Comparison of ENCODE assay signal across 20 cellular contexts in the genomic region with DNA sequence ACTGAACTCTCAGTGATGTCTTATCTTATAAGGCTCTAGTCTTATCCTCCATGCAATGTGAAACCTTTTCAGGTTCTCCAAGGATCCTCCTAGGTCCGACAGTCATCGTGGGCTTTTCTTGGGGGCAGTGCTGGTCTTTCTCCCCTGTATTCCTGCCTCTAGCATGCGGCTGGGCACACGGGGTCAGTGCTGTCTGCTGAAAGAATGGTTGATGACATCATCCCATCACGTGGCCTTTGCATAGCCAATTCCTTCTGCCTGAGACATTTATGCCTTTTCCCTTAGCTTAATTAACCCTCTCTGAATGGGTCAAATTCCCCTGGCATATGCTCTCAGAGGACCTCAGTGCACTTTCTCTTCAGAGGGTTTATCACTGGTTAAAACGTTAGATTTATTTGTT. TPM values are rescaled to one million over a fixed set of nuclear protein-coding genes. Genes with fewer than 3 reads are reported as not detected.
DNase-seq lines count a peak whose midpoint lies in the region; ATAC-seq, FAIRE-seq and TF ChIP-seq lines count a peak whose summit lies in the region.
"Had no signal": no experiment of that assay in that cellular context is flagged by ENCODE, and none has a peak within 500 bp of the region (broad histone marks: within the 10 kb centered on the region; RNA-seq: fewer than 3 reads in every experiment).

No MANE protein-coding gene starts in this region.

- H3K4me2 ChIP-seq in SK-N-SH: no peak overlapping the region
- H3K4me2 ChIP-seq in IMR-90 (ENCODE audit: low read depth, low read length): no peak overlapping the region
- H3K4me2 ChIP-seq in K562 (ENCODE audit: insufficient read depth, low read length): no peak overlapping the region

- no peak overlapping the region for H2BK20ac ChIP-seq in IMR-90 (ENCODE audit: low read depth, low read length)

- TF ChIP-seq RAD21 in SK-N-SH (IDR thresholded peaks at IDR 0.05; ENCODE audit: low read length) (no peak), IMR-90 (IDR thresholded peaks at IDR 0.05; ENCODE audit: low read length) (no peak), K562 (CRISPR knock-in tag; conservative IDR thresholded peaks at IDR 0.05 in 1 of 2, IDR thresholded peaks at IDR 0.05 in 1 of 2) (no peak)

- H2BK5ac ChIP-seq in IMR-90 (ENCODE audit: low read depth, low read length, poor library complexity, severe bottlenecking): no peak overlapping the region

- DNase-seq in SK-N-SH (no peak), IMR-90 (no peak), K562 (ENCODE audit: extremely low read depth in 1 of 4, low spot score in 3 of 4) (no peak), medulla oblongata (ENCODE audit: extremely low spot score) (no peak), esophagus squamous epithelium (lab: John Stamatoyannopoulos, UW) (no peak), breast epithelium (ENCODE audit: low spot score in 2 of 2) (no peak)
- DNase-seq: 8988T, C1 segment of cervical spinal cord, DMS79, GOT3, MV-4-11, NCI-H1436, NCI-H2029 treated with DMSO at 0.1 percent for 48 hours, NCI-H524 treated with DMSO at 0.1 percent for 48 hours had no signal

- no peaks in the 10 kb centered on the region for H3K9me1 ChIP-seq in IMR-90 (ENCODE audit: insufficient read depth, low read length)
- H3K9me1 ChIP-seq in K562 (ENCODE audit: control insufficient read depth, insufficient read depth, low read length): no peaks in the 10 kb centered on the region

- H3K9me3 ChIP-seq in SK-N-SH (no peaks in the 10 kb centered on the region), IMR-90 (ENCODE audit: control insufficient read depth, insufficient read depth, low read length) (no peaks in the 10 kb centered on the region), K562 (replicated peaks; ENCODE audit: control insufficient read depth, insufficient read depth, low read depth, low read length) (no peaks in the 10 kb centered on the region), esophagus squamous epithelium (no peaks in the 10 kb centered on the region), breast epithelium (no peaks in the 10 kb centered on the region)
- H3K9me3 ChIP-seq: SJSA1 had no signal

- H4K20me1 ChIP-seq in SK-N-SH (ENCODE audit: insufficient read depth): no peaks in the 10 kb centered on the region
- no peaks in the 10 kb centered on the region for H4K20me1 ChIP-seq in IMR-90 (ENCODE audit: insufficient read depth, low read length)
- H4K20me1 ChIP-seq in K562 (replicated peaks; ENCODE audit: control insufficient read depth, insufficient read depth, low read length): peaks cover 4% of the 10 kb centered on the region; the same call in 1 of the 2 replicates

- H3K14ac ChIP-seq in IMR-90 (replicated peaks; ENCODE audit: low read depth, low read length): no peak overlapping the region

- TF ChIP-seq POLR2A in IMR-90 (IDR thresholded peaks at IDR 0.05; ENCODE audit: low read depth, low read length) (no peak), K562 (conservative IDR thresholded peaks at IDR 0.05) (no peak), esophagus squamous epithelium (IDR thresholded peaks at IDR 0.05) (no peak), breast epithelium (IDR thresholded peaks at IDR 0.05) (no peak)

- H3K27ac ChIP-seq in SK-N-SH (ENCODE audit: low read depth in 2 of 2, low read length in 1 of 2): no peak overlapping the region
- H3K27ac ChIP-seq in IMR-90 (ENCODE audit: insufficient read depth, low read length): no peak overlapping the region
- H3K27ac ChIP-seq in K562 (ENCODE audit: extremely low read depth, low read depth, low read length): no peak overlapping the region
- no peak overlapping the region for H3K27ac ChIP-seq in esophagus squamous epithelium
- no peak overlapping the region for H3K27ac ChIP-seq in breast epithelium
- H3K27ac ChIP-seq: RWPE1, SJSA1 had no signal

- H2BK15ac ChIP-seq in IMR-90 (ENCODE audit: low read depth, low read length): no peak overlapping the region

- no peak for FAIRE-seq in K562 (lab: Jason Lieb, UNC)

- ATAC-seq in SK-N-SH treated with all-trans-retinoic acid at 6 μM for 48 hours (no peak), IMR-90 (ENCODE audit: low read depth) (no peak), K562 (no peak), HG03460 (IDR thresholded peaks at IDR 0.05; ENCODE audit: unreplicated experiment) (no peak)

- POLR2A ChIA-PET in SK-N-SH (lab: Yijun Ruan, JAX): no interaction called here
- POLR2A ChIA-PET in IMR-90 (lab: Charles Lee; ENCODE audit: unreplicated experiment): no interaction called here
- POLR2A ChIA-PET in K562 (lab: Yijun Ruan, JAX): no interaction called here

- 0% methylated on average over 6 of the region's 6 CpGs for WGBS in SK-N-SH (ENCODE audit: low lambda C conversion rate)
- no CpG with 5 or more reads among the region's 6 CpGs for WGBS in IMR-90 (ENCODE audit: extremely low coverage in 2 of 2, insufficient read length in 1 of 2), 2 experiments
- 0% methylated on average over 6 of the region's 6 CpGs for WGBS in K562 (ENCODE audit: insufficient coverage, low coverage, missing lambda C conversion rate)
- WGBS in esophagus squamous epithelium, 2 donors: 14 to 26% methylated on average over 6 of the region's 6 CpGs

- no peak overlapping the region for H3K4ac ChIP-seq in IMR-90 (ENCODE audit: low read depth, low read length)

- H3K27me3 ChIP-seq in SK-N-SH (ENCODE audit: insufficient read depth) (peaks cover 79% of the 10 kb centered on the region), IMR-90 (ENCODE audit: control insufficient read depth, insufficient read depth, low read length) (peaks cover 62% of the 10 kb centered on the region), K562 (ENCODE audit: control insufficient read depth in 2 of 2, insufficient read depth in 2 of 2, low read length in 2 of 2) (peaks cover 6 to 42% of the 10 kb centered on the region in 2 experiments; a peak in 3 of 5 replicates), esophagus squamous epithelium (peaks cover 30 to 98% (median 48%) of the 10 kb centered on the region in 4 donors), breast epithelium (peaks cover 0 to 92% of the 10 kb centered on the region in 2 donors)

- no peak overlapping the region for H3K18ac ChIP-seq in IMR-90 (ENCODE audit: low read depth, low read length)

- no peak overlapping the region for H2AK9ac ChIP-seq in IMR-90 (replicated peaks; ENCODE audit: low read depth, low read length, poor library complexity)

- H3K9ac ChIP-seq in SK-N-SH (no peak overlapping the region), IMR-90 (ENCODE audit: low read depth, low read length) (no peak overlapping the region), K562 (ENCODE audit: insufficient read depth in 1 of 2, low read depth in 2 of 2, low read length in 2 of 2) (no peak overlapping the region)

- no peaks in the 10 kb centered on the region for H3K9me2 ChIP-seq in SK-N-SH

- H3K79me1 ChIP-seq in IMR-90 (ENCODE audit: low read depth in 1 of 2, low read length in 2 of 2): no peaks in the 10 kb centered on the region

- no peak overlapping the region for H4K5ac ChIP-seq in IMR-90 (ENCODE audit: low read depth, low read length)

- TF ChIP-seq CTCF in SK-N-SH (IDR thresholded peaks at IDR 0.05) (no peak), IMR-90 (conservative IDR thresholded peaks at IDR 0.05; ENCODE audit: low read depth, low read length) (no peak), K562 (IDR thresholded peaks at IDR 0.05 in 2 of 3, conservative IDR thresholded peaks at IDR 0.05 in 1 of 3; ENCODE audit: insufficient read depth in 2 of 3, low read depth in 1 of 3, low read length in 3 of 3) (no peak), esophagus squamous epithelium (IDR thresholded peaks at IDR 0.05) (no peak), breast epithelium (IDR thresholded peaks at IDR 0.05) (no peak)

- no peak overlapping the region for H2BK120ac ChIP-seq in IMR-90 (ENCODE audit: low read depth, low read length)

- H3K23ac ChIP-seq in IMR-90 (ENCODE audit: low read depth, low read length): no peak overlapping the region

- H3K79me2 ChIP-seq in SK-N-SH (ENCODE audit: insufficient read depth) (no peaks in the 10 kb centered on the region), K562 (ENCODE audit: control insufficient read depth, insufficient read depth, low read length) (no peaks in the 10 kb centered on the region)

- CTCF ChIA-PET in SK-N-SH (lab: Yijun Ruan, JAX) (interaction anchor here (0.8 to 11.1 kb wide), 8 partner anchors 12 to 543 kb away, joined by 3 to 265 read pairs (median 14); no protein-coding TSS in a partner anchor), IMR-90 (lab: Yijun Ruan, JAX) (interaction anchor here (0.6 to 2.6 kb wide), 2 partner anchors 373 to 488 kb away, joined by 5 to 9 read pairs; no protein-coding TSS in a partner anchor), K562 (lab: Yijun Ruan, JAX; ENCODE audit: low intra/inter-chr PET ratio) (no interaction called here)

- H4K8ac ChIP-seq in IMR-90 (ENCODE audit: low read depth in 2 of 2, low read length in 2 of 2): no peak overlapping the region

- in situ Hi-C loops in IMR-90 (cut with MboI; ENCODE audit: low sequenced_read_pairs): loop anchor here (5.0 kb wide), 1 partner anchor 378 kb away; no protein-coding TSS in a partner anchor
- in situ Hi-C loops in K562 (cut with MboI): loop anchor here (10.0 to 25.0 kb wide), 2 partner anchors 485 to 708 kb away; no protein-coding TSS in a partner anchor

- H3K4me1 ChIP-seq in SK-N-SH (ENCODE audit: control insufficient read depth in 1 of 2, insufficient read depth in 2 of 2, low read depth in 1 of 2, low read length in 1 of 2) (peaks cover 0 to 10% of the 10 kb centered on the region in 2 experiments; a peak in 1 of 4 replicates), IMR-90 (ENCODE audit: control insufficient read depth, insufficient read depth, low read length) (no peaks in the 10 kb centered on the region), K562 (replicated peaks in 1 of 2; ENCODE audit: control insufficient read depth in 2 of 2, insufficient read depth in 2 of 2, low read length in 2 of 2) (peaks cover 2 to 24% of the 10 kb centered on the region in 2 experiments; a peak in 3 of 5 replicates), esophagus squamous epithelium (peaks cover 21 to 43% (median 27%) of the 10 kb centered on the region in 3 donors), breast epithelium (peaks cover under 1 to 8% of the 10 kb centered on the region in 2 donors)

- H2AFZ ChIP-seq in SK-N-SH (ENCODE audit: low read depth) (no peak overlapping the region), IMR-90 (replicated peaks; ENCODE audit: low read length, poor library complexity) (no peak overlapping the region), K562 (ENCODE audit: low read depth, low read length) (no peak overlapping the region)

- H3K4me3 ChIP-seq in SK-N-SH (ENCODE audit: low read depth in 2 of 2, low read length in 1 of 2) (no peak overlapping the region), IMR-90 (ENCODE audit: insufficient read depth, low read depth, low read length) (no peak overlapping the region), K562 (no peak overlapping the region), esophagus squamous epithelium (no peak overlapping the region), breast epithelium (no peak overlapping the region)
- H3K4me3 ChIP-seq: SJSA1 had no signal

- intact Hi-C loops in IMR-90 (cut with micrococcal nuclease) (no loop called here), K562 (cut with micrococcal nuclease) (loop anchor here (10.0 kb wide), 2 partner anchors 55 to 725 kb away; no protein-coding TSS in a partner anchor), esophagus squamous epithelium (cut with DNase I) (loop anchor here (10.0 kb wide), 1 partner anchor 485 kb away; no protein-coding TSS in a partner anchor), breast epithelium (cut with DNase I; ENCODE audit: low total_unique reads) (loop anchor here (10.0 kb wide), 1 partner anchor 475 kb away; no protein-coding TSS in a partner anchor)

- dilution Hi-C loops in IMR-90 (cut with HindIII; ENCODE audit: low sequenced_read_pairs, unreplicated experiment): no loop called here

- no peaks in the 10 kb centered on the region for H3F3A ChIP-seq in SK-N-SH (replicated peaks; ENCODE audit: insufficient read depth)

- H3K56ac ChIP-seq in IMR-90 (ENCODE audit: extremely low read depth, insufficient read depth, low read length): no peak overlapping the region

- H3K36me3 ChIP-seq in SK-N-SH (replicated peaks in 1 of 2; ENCODE audit: control insufficient read depth in 1 of 2, insufficient read depth in 2 of 2, low read length in 1 of 2): no peaks in the 10 kb centered on the region
- no peaks in the 10 kb centered on the region for H3K36me3 ChIP-seq in IMR-90 (ENCODE audit: control insufficient read depth, insufficient read depth, low read length)
- no peaks in the 10 kb centered on the region for H3K36me3 ChIP-seq in K562 (ENCODE audit: control insufficient read depth, insufficient read depth, low read length)
- no peaks in the 10 kb centered on the region for H3K36me3 ChIP-seq in esophagus squamous epithelium
- no peaks in the 10 kb centered on the region for H3K36me3 ChIP-seq in breast epithelium
- H3K36me3 ChIP-seq: SJSA1 had no signal

- H2AK5ac ChIP-seq in IMR-90 (ENCODE audit: low read depth, low read length): no peak overlapping the region

- TF ChIP-seq EP300 in SK-N-SH (IDR thresholded peaks at IDR 0.05; ENCODE audit: borderline replicate concordance in 1 of 2, low read depth in 1 of 2, low read length in 1 of 2) (no peak), K562 (IDR thresholded peaks at IDR 0.05; ENCODE audit: low read length) (no peak)

- BruUV-seq in IMR-90 (replicated peaks; lab: Mats Ljungman, UMichigan) (no TSS peak), K562 (replicated peaks; lab: Mats Ljungman, UMichigan) (no TSS peak)

- no peak overlapping the region for H4K91ac ChIP-seq in IMR-90 (ENCODE audit: insufficient read depth, low read depth, low read length)

RNA-seq across cellular contexts. Expression of a gene that starts 27.0 kb away (rescaled TPM):
- not detected in 2 replicates for polyA plus RNA-seq in SK-N-SH (2012; rRNA removed)
- polyA plus RNA-seq in SK-N-SH (2012; cell fraction: cytosol; rRNA removed): not detected in 2 replicates
- not detected in 2 replicates for polyA plus RNA-seq in SK-N-SH (2012; cell fraction: nucleus; rRNA removed)
- total RNA-seq in IMR-90 (2012; rRNA removed): not detected in 2 replicates
- polyA plus RNA-seq in IMR-90 (2012; rRNA removed): not detected in 2 replicates
- not detected in 2 replicates for polyA plus RNA-seq in IMR-90 (2012; cell fraction: cytosol; rRNA removed)
- polyA plus RNA-seq in IMR-90 (2012; cell fraction: nucleus; rRNA removed; ENCODE audit: low replicate concordance): not detected in 2 replicates
- not detected in 2 replicates for total RNA-seq in K562 (2011; cell fraction: chromatin; rRNA removed; ENCODE audit: low replicate concordance)
- not detected in 2 replicates for total RNA-seq in K562 (2011; cell fraction: nucleolus; rRNA removed)
- total RNA-seq in K562 (2011; cell fraction: nucleoplasm; rRNA removed): not detected in 2 replicates
- total RNA-seq in K562 (2014; rRNA removed): not detected in 2 replicates
- total RNA-seq in K562 (2014; rRNA removed; fragmentation: Illumina TruSeq; extraction: Trizol): not detected in 2 replicates
- not detected in 2 replicates for total RNA-seq in K562 (2015; rRNA removed; fragmentation: Illumina TruSeq; extraction: Trizol)
- total RNA-seq in K562 (2021): not detected in 2 replicates
- polyA plus RNA-seq in K562 (2011; rRNA removed): not detected in 2 replicates
- not detected in 2 replicates for polyA plus RNA-seq in K562 (2011; cell fraction: cytosol; rRNA removed)
- not detected in 2 replicates for polyA plus RNA-seq in K562 (2011; cell fraction: nucleus; rRNA removed)
- not detected in 2 replicates for polyA plus RNA-seq in K562 (2012)
- polyA plus RNA-seq in K562 (2014; fragmentation: Illumina TruSeq; extraction: Trizol): not detected in 2 replicates
- not detected for polyA plus RNA-seq in K562 (2014; fragmentation: Nextera tagmentation; extraction: Ambion mirVana)
- not detected in 2 replicates for polyA plus RNA-seq in K562 (2014; rRNA removed)
- polyA minus RNA-seq in K562 (2011; rRNA and poly(A)+ RNA removed): not detected in 2 replicates
- polyA minus RNA-seq in K562 (2011; cell fraction: cytosol; rRNA and poly(A)+ RNA removed): not detected in 2 replicates
- polyA minus RNA-seq in K562 (2011; cell fraction: nucleus; rRNA and poly(A)+ RNA removed): not detected in 2 replicates
- total RNA-seq in esophagus squamous epithelium: not detected
- total RNA-seq in breast epithelium: not detected
- total RNA-seq: OCI-LY7; SJSA1; T-helper 1 cell treated with Interleukin-12 subunit alpha and Interleukin-12 subunit beta and Interleukin-4 antibody, amounts not matched to agents 30 ng/mL and 1 ng/mL, for 36 hours had no signal

RNA-seq across cellular contexts. Expression of a gene that starts 32.2 kb away (rescaled TPM):
- polyA plus RNA-seq in SK-N-SH (2012; rRNA removed): not detected in 2 replicates
- polyA plus RNA-seq in SK-N-SH (2012; cell fraction: cytosol; rRNA removed): not detected in 2 replicates
- not detected in 2 replicates for polyA plus RNA-seq in SK-N-SH (2012; cell fraction: nucleus; rRNA removed)
- total RNA-seq in IMR-90 (2012; rRNA removed): not detected in 2 replicates
- polyA plus RNA-seq in IMR-90 (2012; rRNA removed): not detected in 2 replicates
- polyA plus RNA-seq in IMR-90 (2012; cell fraction: cytosol; rRNA removed): not detected in 2 replicates
- polyA plus RNA-seq in IMR-90 (2012; cell fraction: nucleus; rRNA removed; ENCODE audit: low replicate concordance): not detected in 2 replicates
- total RNA-seq in K562 (2011; cell fraction: chromatin; rRNA removed; ENCODE audit: low replicate concordance): not detected in 2 replicates
- total RNA-seq in K562 (2011; cell fraction: nucleolus; rRNA removed): not detected in 2 replicates
- total RNA-seq in K562 (2011; cell fraction: nucleoplasm; rRNA removed): not detected in 2 replicates
- total RNA-seq in K562 (2014; rRNA removed): not detected in 2 replicates
- not detected in 2 replicates for total RNA-seq in K562 (2014; rRNA removed; fragmentation: Illumina TruSeq; extraction: Trizol)
- not detected in 2 replicates for total RNA-seq in K562 (2015; rRNA removed; fragmentation: Illumina TruSeq; extraction: Trizol)
- not detected in 2 replicates for total RNA-seq in K562 (2021)
- polyA plus RNA-seq in K562 (2011; rRNA removed): not detected in 2 replicates
- polyA plus RNA-seq in K562 (2011; cell fraction: cytosol; rRNA removed): not detected in 2 replicates
- polyA plus RNA-seq in K562 (2011; cell fraction: nucleus; rRNA removed): not detected in 2 replicates
- not detected in 2 replicates for polyA plus RNA-seq in K562 (2012)
- not detected in 2 replicates for polyA plus RNA-seq in K562 (2014; fragmentation: Illumina TruSeq; extraction: Trizol)
- not detected for polyA plus RNA-seq in K562 (2014; fragmentation: Nextera tagmentation; extraction: Ambion mirVana)
- polyA plus RNA-seq in K562 (2014; rRNA removed): not detected in 2 replicates
- polyA minus RNA-seq in K562 (2011; rRNA and poly(A)+ RNA removed): not detected in 2 replicates
- not detected in 2 replicates for polyA minus RNA-seq in K562 (2011; cell fraction: cytosol; rRNA and poly(A)+ RNA removed)
- polyA minus RNA-seq in K562 (2011; cell fraction: nucleus; rRNA and poly(A)+ RNA removed): not detected in 2 replicates
- under 1 TPM in 1 of 4 donors, not detected in 3; 0.13 TPM for total RNA-seq in esophagus squamous epithelium
- not detected for total RNA-seq in breast epithelium
- total RNA-seq: OCI-LY7; SJSA1; T-helper 1 cell treated with Interleukin-12 subunit alpha and Interleukin-12 subunit beta and Interleukin-4 antibody, amounts not matched to agents 30 ng/mL and 1 ng/mL, for 36 hours had no signal
